Comparison of ENCODE assay signal across 9 cellular contexts in genomic region chr1:191174298-191174697, GRCh38.
DNase-seq lines count a peak whose midpoint lies in the region; ATAC-seq and TF ChIP-seq lines count a peak whose summit lies in the region.
"Had no signal": no experiment of that assay in that cellular context is flagged by ENCODE, and none has a peak within 500 bp of the region (broad histone marks: within the 10 kb centered on the region; RNA-seq: fewer than 3 reads in every experiment).

No MANE protein-coding gene starts in this region.

- intact Hi-C loops in A673 (cut with micrococcal nuclease; ENCODE audit: unreplicated experiment), result no loop called here
- intact Hi-C loops in esophagus squamous epithelium (cut with DNase I), result no loop called here

- H3K27me3 ChIP-seq in SU-DHL-6 (ENCODE audit: low read length) (no peaks in the 10 kb centered on the region), A673 (replicated peaks; ENCODE audit: insufficient read depth, low read depth, low read length, poor library complexity) (no peaks in the 10 kb centered on the region), esophagus squamous epithelium (no peaks in the 10 kb centered on the region)

- peak overlapping the region; percentile 44 for H3K27ac ChIP-seq in SU-DHL-6 (ENCODE audit: low read depth, low read length)
- no peak overlapping the region for H3K27ac ChIP-seq in A673 (ENCODE audit: low read depth, low read length, poor library complexity, severe bottlenecking)
- H3K27ac ChIP-seq in esophagus squamous epithelium, result no peak overlapping the region

- H4K20me1 ChIP-seq in SU-DHL-6 (ENCODE audit: low read depth, low read length), result no peaks in the 10 kb centered on the region

- H3K36me3 ChIP-seq in SU-DHL-6 (ENCODE audit: low read length) (no peaks in the 10 kb centered on the region), A673 (ENCODE audit: insufficient read depth, low read length, poor library complexity, severe bottlenecking) (no peaks in the 10 kb centered on the region), esophagus squamous epithelium (no peaks in the 10 kb centered on the region)

- peak overlapping the region; percentile 25; the same call in 1 of the 2 replicates for H3K4me3 ChIP-seq in GM08714 (ENCODE audit: low read length)
- H3K4me3 ChIP-seq in SU-DHL-6 (ENCODE audit: insufficient read depth, low read length, poor library complexity, severe bottlenecking), result peak overlapping the region; percentile 25
- H3K4me3 ChIP-seq in A673 (ENCODE audit: low read depth, low read length, poor library complexity, severe bottlenecking), result no peak overlapping the region
- H3K4me3 ChIP-seq in esophagus squamous epithelium, result peak overlapping the region in 1 of 4 donors; percentile 7

- peak overlapping the region; percentile 75 for H2AFZ ChIP-seq in SU-DHL-6 (ENCODE audit: low read depth, low read length, severe bottlenecking)

- H3K79me2 ChIP-seq in SU-DHL-6 (ENCODE audit: insufficient read depth, low read length), result no peaks in the 10 kb centered on the region

- TF ChIP-seq POLR2A in esophagus squamous epithelium (IDR thresholded peaks at IDR 0.05), result no peak

- peak; percentile 99 for ATAC-seq in GM21360 (IDR thresholded peaks at IDR 0.05; ENCODE audit: unreplicated experiment)
- peak; percentile 99 for ATAC-seq in HG03280 (IDR thresholded peaks at IDR 0.05; ENCODE audit: unreplicated experiment)

- CTCF ChIA-PET in A673 (lab: Charles Lee), result no interaction called here

- H3K4me2 ChIP-seq in SU-DHL-6 (ENCODE audit: low read depth, low read length, poor library complexity, severe bottlenecking), result peak overlapping the region; percentile 54

- H3F3A ChIP-seq in SU-DHL-6 (ENCODE audit: insufficient read depth), result no peaks in the 10 kb centered on the region

- no peak for TF ChIP-seq CTCF in SU-DHL-6 (IDR thresholded peaks at IDR 0.05; ENCODE audit: insufficient read depth, low read length, poor library complexity, severe bottlenecking)
- no peak for TF ChIP-seq CTCF in A673 (conservative IDR thresholded peaks at IDR 0.05; ENCODE audit: low read depth, low read length)
- no peak for TF ChIP-seq CTCF in esophagus squamous epithelium (IDR thresholded peaks at IDR 0.05)

- H3K9me2 ChIP-seq in SU-DHL-6 (replicated peaks; ENCODE audit: insufficient read depth, low read length), result no peaks in the 10 kb centered on the region

- DNase-seq in stimulated activated CD8-positive, alpha-beta memory T cell treated with anti-CD3 and anti-CD28 coated beads, Interleukin-4, amount 100 ng/mL, for 48 hours, result no peak
- no peak for DNase-seq in GM19238 (ENCODE audit: insufficient read length, low spot score)
- DNase-seq in A673 (ENCODE audit: low spot score), result no peak
- no peak for DNase-seq in esophagus squamous epithelium (lab: John Stamatoyannopoulos, UW)
- DNase-seq: activated naive CD4-positive, alpha-beta T cell had no signal

- H3K9me3 ChIP-seq in SU-DHL-6 (ENCODE audit: insufficient read depth, low read length) (no peaks in the 10 kb centered on the region), A673 (ENCODE audit: low read depth, low read length, poor library complexity, severe bottlenecking) (no peaks in the 10 kb centered on the region), esophagus squamous epithelium (no peaks in the 10 kb centered on the region)

- POLR2A ChIA-PET in A673 (lab: Charles Lee; ENCODE audit: low non-redundant PET), result no interaction called here

- peak overlapping the region; percentile 27; the same call in 1 of the 2 replicates for H3K9ac ChIP-seq in SU-DHL-6 (ENCODE audit: low read length)

- H3K4me1 ChIP-seq in A673 (ENCODE audit: insufficient read depth, low read length, poor library complexity, severe bottlenecking) (peaks cover 4% of the 10 kb centered on the region), esophagus squamous epithelium (no peaks in the 10 kb centered on the region)

- WGBS in esophagus squamous epithelium, 2 donors, result 10 to 14% methylated on average over 1 of the region's 1 CpG

- no TSS peak for BruUV-seq in A673 (replicated peaks; lab: Mats Ljungman, UMichigan)
